ENCODE assay signal across 29 cellular contexts in genomic region chr6:97645757-97646156, GRCh38.
"Had no signal": no experiment of that assay in that cellular context is flagged by ENCODE, and none has a peak within 500 bp of the region (broad histone marks: within the 10 kb centered on the region; RNA-seq: fewer than 3 reads in every experiment).

No MANE protein-coding gene starts in this region.

- FAIRE-seq: urothelium cell line had no signal

- H3K4me3 ChIP-seq: stomach, suprapubic skin, testis, thoracic aorta, thyroid gland, tibial artery, tibial nerve, transverse colon, upper lobe of left lung, upper lobe of right lung, uterus, vagina had no signal

- H3K36me3 ChIP-seq: stomach, suprapubic skin, thoracic aorta, thyroid gland, tibial artery, tibial nerve, transverse colon, upper lobe of left lung, upper lobe of right lung, uterus, vagina had no signal

- H3K9me3 ChIP-seq: testis, thoracic aorta, thyroid gland, transverse colon, upper lobe of left lung, upper lobe of right lung, uterus, vagina had no signal

- H3K27ac ChIP-seq: stomach, suprapubic skin, testis, thoracic aorta, thyroid gland, tibial artery, tibial nerve, transverse colon, upper lobe of left lung, upper lobe of right lung, uterus, vagina had no signal

- H3K27me3 ChIP-seq: stomach, suprapubic skin, testis, thyroid gland, tibial artery, tibial nerve, transverse colon, upper lobe of left lung, upper lobe of right lung, uterus, vagina had no signal

- H3K36me3 Mint-ChIP-seq: stimulated activated effector memory CD8-positive, alpha-beta T cell treated with anti-CD3 and anti-CD28 coated beads, Interleukin-12 subunit alpha, Interleukin-12 subunit beta, amount 100 ng/mL, for 72 hours; stimulated activated memory B cell treated with anti-CD40 and anti-IgM and Interleukin-4, amounts not matched to agents 10 μg/mL and 1 μg/mL and 100 μg/mL, for 72 hours; stimulated activated naive B cell treated with anti-CD40 and anti-IgM and Interleukin-4, amounts not matched to agents 10 μg/mL and 1 μg/mL and 100 μg/mL, for 72 hours; type B pancreatic cell had no signal

- H3K4me1 ChIP-seq: stomach, suprapubic skin, testis, thyroid gland, tibial artery, tibial nerve, transverse colon, upper lobe of left lung, upper lobe of right lung, uterus, vagina had no signal

- H3K4me3 Mint-ChIP-seq: stimulated activated effector memory CD8-positive, alpha-beta T cell treated with anti-CD3 and anti-CD28 coated beads, Interleukin-12 subunit alpha, Interleukin-12 subunit beta, amount 100 ng/mL, for 72 hours; stimulated activated memory B cell treated with anti-CD40 and anti-IgM and Interleukin-4, amounts not matched to agents 10 μg/mL and 1 μg/mL and 100 μg/mL, for 72 hours; stimulated activated naive B cell treated with anti-CD40 and anti-IgM and Interleukin-4, amounts not matched to agents 10 μg/mL and 1 μg/mL and 100 μg/mL, for 72 hours; stimulated activated naive CD8-positive, alpha-beta T cell treated with anti-CD3 and anti-CD28 coated beads, Interleukin-15, amount 100 ng/mL, for 72 hours; stimulated activated naive CD8-positive, alpha-beta T cell treated with anti-CD3 and anti-CD28 coated beads, Interleukin-15, Interleukin-2, amounts not matched to agents 100 ng/mL and 50 ng/mL, for 24 hours; type B pancreatic cell had no signal

- DNase-seq: stimulated activated CD4-positive, alpha-beta T cell treated with anti-CD3 and anti-CD28 coated beads, Interleukin-2, amount 100 ng/mL, for 48 hours; stimulated activated CD4-positive, alpha-beta T cell treated with anti-CD3 and anti-CD28 coated beads, Interleukin-4, amount 100 ng/mL, for 1 hour; stimulated activated CD4-positive, alpha-beta T cell treated with anti-CD3 and anti-CD28 coated beads, Interleukin-4, amount 100 ng/mL, for 24 hours; stimulated activated CD4-positive, alpha-beta T cell treated with anti-CD3 and anti-CD28 coated beads, Interleukin-4, amount 100 ng/mL, for 4 hours; stimulated activated CD8-positive, alpha-beta memory T cell treated with anti-CD3 and anti-CD28 coated beads, Interleukin-4, amount 100 ng/mL, for 48 hours; stimulated activated naive B cell treated with anti-CD40 and anti-IgM and Interleukin-4, amounts not matched to agents 10 μg/mL and 1 μg/mL and 100 μg/mL, for 72 hours; stimulated activated naive CD4-positive, alpha-beta T cell; stimulated activated naive CD4-positive, alpha-beta T cell treated with Interleukin-2 at 50 U/mL for 16 hours; stimulated activated naive CD8-positive, alpha-beta T cell treated with anti-CD3 and anti-CD28 coated beads, Interleukin-15, amount 100 ng/mL, for 72 hours; stimulated activated naive CD8-positive, alpha-beta T cell treated with anti-CD3 and anti-CD28 coated beads, Interleukin-15, Interleukin-2, amounts not matched to agents 100 U/mL and 50 U/mL, for 24 hours; stomach; substantia nigra; testis; thyroid gland; tibial artery; transverse colon; trophoblast cell; upper lobe of left lung; upper lobe of right lung; uterus had no signal

- H3K27ac Mint-ChIP-seq: stimulated activated effector memory CD8-positive, alpha-beta T cell treated with anti-CD3 and anti-CD28 coated beads, Interleukin-12 subunit alpha, Interleukin-12 subunit beta, amount 100 ng/mL, for 72 hours; stimulated activated memory B cell treated with anti-CD40 and anti-IgM and Interleukin-4, amounts not matched to agents 10 μg/mL and 1 μg/mL and 100 μg/mL, for 72 hours; stimulated activated naive B cell treated with anti-CD40 and anti-IgM and Interleukin-4, amounts not matched to agents 10 μg/mL and 1 μg/mL and 100 μg/mL, for 72 hours; stimulated activated naive CD8-positive, alpha-beta T cell treated with anti-CD3 and anti-CD28 coated beads, Interleukin-15, amount 100 ng/mL, for 72 hours; stimulated activated naive CD8-positive, alpha-beta T cell treated with anti-CD3 and anti-CD28 coated beads, Interleukin-15, Interleukin-2, amounts not matched to agents 100 ng/mL and 50 ng/mL, for 24 hours; type B pancreatic cell had no signal

- H3K9me3 Mint-ChIP-seq: stimulated activated naive B cell treated with anti-CD40 and anti-IgM and Interleukin-4, amounts not matched to agents 10 μg/mL and 1 μg/mL and 100 μg/mL, for 72 hours had no signal

- ATAC-seq: stimulated activated effector memory CD8-positive, alpha-beta T cell treated with anti-CD3 and anti-CD28 coated beads, Interleukin-12 subunit alpha, Interleukin-12 subunit beta, amount 100 ng/mL, for 72 hours; stimulated activated memory B cell treated with anti-CD40 and anti-IgM and Interleukin-4, amounts not matched to agents 10 μg/mL and 1 μg/mL and 100 μg/mL, for 72 hours; stimulated activated naive B cell treated with anti-CD40 and anti-IgM and Interleukin-4, amounts not matched to agents 10 μg/mL and 1 μg/mL and 100 μg/mL, for 72 hours; stimulated activated naive CD8-positive, alpha-beta T cell treated with anti-CD3 and anti-CD28 coated beads, Interleukin-15, amount 100 ng/mL, for 72 hours; stimulated activated naive CD8-positive, alpha-beta T cell treated with anti-CD3 and anti-CD28 coated beads, Interleukin-15, Interleukin-2, amounts not matched to agents 100 U/mL and 50 U/mL, for 24 hours; upper lobe of right lung had no signal

- H3K27me3 Mint-ChIP-seq: stimulated activated memory B cell treated with anti-CD40 and anti-IgM and Interleukin-4, amounts not matched to agents 10 μg/mL and 1 μg/mL and 100 μg/mL, for 72 hours; stimulated activated naive B cell treated with anti-CD40 and anti-IgM and Interleukin-4, amounts not matched to agents 10 μg/mL and 1 μg/mL and 100 μg/mL, for 72 hours; stimulated activated naive CD8-positive, alpha-beta T cell treated with anti-CD3 and anti-CD28 coated beads, Interleukin-15, amount 100 ng/mL, for 72 hours; stimulated activated naive CD8-positive, alpha-beta T cell treated with anti-CD3 and anti-CD28 coated beads, Interleukin-15, Interleukin-2, amounts not matched to agents 100 ng/mL and 50 ng/mL, for 24 hours; type B pancreatic cell had no signal

- H3K4me1 Mint-ChIP-seq: stimulated activated effector memory CD8-positive, alpha-beta T cell treated with anti-CD3 and anti-CD28 coated beads, Interleukin-12 subunit alpha, Interleukin-12 subunit beta, amount 100 ng/mL, for 72 hours; stimulated activated memory B cell treated with anti-CD40 and anti-IgM and Interleukin-4, amounts not matched to agents 10 μg/mL and 1 μg/mL and 100 μg/mL, for 72 hours; stimulated activated naive B cell treated with anti-CD40 and anti-IgM and Interleukin-4, amounts not matched to agents 10 μg/mL and 1 μg/mL and 100 μg/mL, for 72 hours; stimulated activated naive CD8-positive, alpha-beta T cell treated with anti-CD3 and anti-CD28 coated beads, Interleukin-15, amount 100 ng/mL, for 72 hours had no signal
